Comparison of ENCODE assay signal across 1 cellular context in genomic region chr5:132788508-132788907, GRCh38.
TF ChIP-seq lines count a peak whose summit lies in the region.

No MANE protein-coding gene starts in this region.

TF ChIP-seq in K562, 482 proteins besides CTCF, POLR2A, EP300 and RAD21 (continues in another document):
- TF ChIP-seq EHMT2 (IDR thresholded peaks at IDR 0.05) (no peak), NR2C1 (IDR thresholded peaks at IDR 0.05) (peak; percentile 26; the same call in 1 of the 2 replicates), NR2C1 (tag; IDR thresholded peaks at IDR 0.05) (peak; percentile 16; the same call in 1 of the 2 replicates), SOX6 (IDR thresholded peaks at IDR 0.05) (peak; percentile 74), PPARD (CRISPR knock-in tag; IDR thresholded peaks at IDR 0.05) (no peak), CBX1 (IDR thresholded peaks at IDR 0.05; ENCODE audit: low read depth) (no peak), EGR1 (conservative IDR thresholded peaks at IDR 0.05) (0 out of 2 replicates have a peak, but pooled peaks have one; percentile 4), PBX2 (CRISPR knock-in tag; IDR thresholded peaks at IDR 0.05; ENCODE audit: low read depth) (no peak), PBX2 (tag; conservative IDR thresholded peaks at IDR 0.05; ENCODE audit: low read depth) (peak; percentile 86), HOXB6 (CRISPR knock-in tag; IDR thresholded peaks at IDR 0.05; ENCODE audit: borderline replicate concordance) (no peak), SREBF2 (CRISPR knock-in tag; IDR thresholded peaks at IDR 0.05) (no peak), ZNF212 (CRISPR knock-in tag; IDR thresholded peaks at IDR 0.05) (no peak), MYC (IDR thresholded peaks at IDR 0.05; ENCODE audit: low read depth, low read length) (0 out of 2 replicates have a peak, but pooled peaks have one; percentile 8), MYC (CRISPR knock-in tag; IDR thresholded peaks at IDR 0.05; ENCODE audit: borderline replicate concordance, low read depth) (no peak), ZNF436 (CRISPR knock-in tag; IDR thresholded peaks at IDR 0.05) (no peak), HMBOX1 (IDR thresholded peaks at IDR 0.05) (peak; percentile 66; the same call in 1 of the 2 replicates), NFXL1 (CRISPR knock-in tag; IDR thresholded peaks at IDR 0.05) (no peak), RHOXF2B (CRISPR knock-in tag; conservative IDR thresholded peaks at IDR 0.05) (no peak), KAT7 (CRISPR knock-in tag; IDR thresholded peaks at IDR 0.05; ENCODE audit: borderline replicate concordance) (no peak), ZNF146 (CRISPR knock-in tag; IDR thresholded peaks at IDR 0.05; ENCODE audit: unreplicated experiment) (no peak), CHD2 (IDR thresholded peaks at IDR 0.05; ENCODE audit: low read depth, low read length) (no peak), HDAC2 (IDR thresholded peaks at IDR 0.05) (no peak), TCF3 (CRISPR knock-in tag; IDR thresholded peaks at IDR 0.05) (peak; percentile 68; the same call in 1 of the 2 replicates), SMARCA4 (IDR thresholded peaks at IDR 0.05) (peak; percentile 78), PCBP2 (IDR thresholded peaks at IDR 0.05; ENCODE audit: low read depth, low read length, poor library complexity, severe bottlenecking) (no peak), NFE2 (IDR thresholded peaks at IDR 0.05; ENCODE audit: low read depth) (no peak), ZNF707 (CRISPR knock-in tag; conservative IDR thresholded peaks at IDR 0.05) (no peak), CHD1 (IDR thresholded peaks at IDR 0.05; ENCODE audit: low read length) (no peak), ZZZ3 (IDR thresholded peaks at IDR 0.05) (no peak), SMAD2 (IDR thresholded peaks at IDR 0.05; ENCODE audit: low read depth, low read length) (no peak), ZNF140 (CRISPR knock-in tag; IDR thresholded peaks at IDR 0.05) (no peak), ZNF655 (CRISPR knock-in tag; IDR thresholded peaks at IDR 0.05) (no peak), MTA1 (IDR thresholded peaks at IDR 0.05; ENCODE audit: borderline replicate concordance) (no peak), KLF13 (tag; IDR thresholded peaks at IDR 0.05; ENCODE audit: borderline replicate concordance, low read depth) (no peak), SIRT6 (IDR thresholded peaks at IDR 0.05; ENCODE audit: low read depth, low read length) (no peak), GTF2E2 (tag; IDR thresholded peaks at IDR 0.05) (no peak), ZC3H8 (IDR thresholded peaks at IDR 0.05) (no peak), ZNF76 (CRISPR knock-in tag; IDR thresholded peaks at IDR 0.05; ENCODE audit: borderline replicate concordance) (no peak), ELF4 (CRISPR knock-in tag; IDR thresholded peaks at IDR 0.05) (no peak), E2F3 (CRISPR knock-in tag; IDR thresholded peaks at IDR 0.05) (no peak), NRF1 (conservative IDR thresholded peaks at IDR 0.05 in 1 of 2, IDR thresholded peaks at IDR 0.05 in 1 of 2) (0 out of 4 replicates have a peak, but pooled peaks of 1 of the 2 experiments have one; percentile 14), JUNB (CRISPR knock-in tag; conservative IDR thresholded peaks at IDR 0.05) (no peak), ZNF584 (CRISPR knock-in tag; IDR thresholded peaks at IDR 0.05; ENCODE audit: low read depth) (no peak), HNRNPUL1 (IDR thresholded peaks at IDR 0.05; ENCODE audit: low read length) (no peak), ZNF280B (CRISPR knock-in tag; IDR thresholded peaks at IDR 0.05) (no peak), MTA3 (IDR thresholded peaks at IDR 0.05; ENCODE audit: borderline replicate concordance) (no peak), ZFX (CRISPR knock-in tag; IDR thresholded peaks at IDR 0.05) (peak; percentile 70), MBD2 (IDR thresholded peaks at IDR 0.05; ENCODE audit: borderline replicate concordance, low read depth) (0 out of 2 replicates have a peak, but pooled peaks have one; percentile 15), PURB (CRISPR knock-in tag; IDR thresholded peaks at IDR 0.05; ENCODE audit: low read depth) (no peak), NR0B1 (IDR thresholded peaks at IDR 0.05; ENCODE audit: partially characterized antibody) (no peak), RBM22 (IDR thresholded peaks at IDR 0.05; ENCODE audit: low read depth, low read length, poor library complexity, severe bottlenecking) (no peak), MCM7 (IDR thresholded peaks at IDR 0.05) (no peak), SMAD4 (CRISPR knock-in tag; conservative IDR thresholded peaks at IDR 0.05) (peak; percentile 76), ZNF431 (CRISPR knock-in tag; IDR thresholded peaks at IDR 0.05) (no peak), NFIC (IDR thresholded peaks at IDR 0.05) (peak; percentile 16; the same call in 1 of the 2 replicates), SLC30A9 (CRISPR knock-in tag; IDR thresholded peaks at IDR 0.05) (no peak), ZNF12 (CRISPR knock-in tag; IDR thresholded peaks at IDR 0.05) (no peak), IRF2 (CRISPR knock-in tag; IDR thresholded peaks at IDR 0.05) (no peak), KLF16 (IDR thresholded peaks at IDR 0.05) (0 out of 2 replicates have a peak, but pooled peaks have one; percentile 13), TRIM28 (IDR thresholded peaks at IDR 0.05) (no peak)
- TF ChIP-seq, protein P1, sequence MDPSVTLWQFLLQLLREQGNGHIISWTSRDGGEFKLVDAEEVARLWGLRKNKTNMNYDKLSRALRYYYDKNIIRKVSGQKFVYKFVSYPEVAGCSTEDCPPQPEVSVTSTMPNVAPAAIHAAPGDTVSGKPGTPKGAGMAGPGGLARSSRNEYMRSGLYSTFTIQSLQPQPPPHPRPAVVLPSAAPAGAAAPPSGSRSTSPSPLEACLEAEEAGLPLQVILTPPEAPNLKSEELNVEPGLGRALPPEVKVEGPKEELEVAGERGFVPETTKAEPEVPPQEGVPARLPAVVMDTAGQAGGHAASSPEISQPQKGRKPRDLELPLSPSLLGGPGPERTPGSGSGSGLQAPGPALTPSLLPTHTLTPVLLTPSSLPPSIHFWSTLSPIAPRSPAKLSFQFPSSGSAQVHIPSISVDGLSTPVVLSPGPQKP (CRISPR knock-in tag; IDR thresholded peaks at IDR 0.05) = no peak
- TF ChIP-seq, protein P2, sequence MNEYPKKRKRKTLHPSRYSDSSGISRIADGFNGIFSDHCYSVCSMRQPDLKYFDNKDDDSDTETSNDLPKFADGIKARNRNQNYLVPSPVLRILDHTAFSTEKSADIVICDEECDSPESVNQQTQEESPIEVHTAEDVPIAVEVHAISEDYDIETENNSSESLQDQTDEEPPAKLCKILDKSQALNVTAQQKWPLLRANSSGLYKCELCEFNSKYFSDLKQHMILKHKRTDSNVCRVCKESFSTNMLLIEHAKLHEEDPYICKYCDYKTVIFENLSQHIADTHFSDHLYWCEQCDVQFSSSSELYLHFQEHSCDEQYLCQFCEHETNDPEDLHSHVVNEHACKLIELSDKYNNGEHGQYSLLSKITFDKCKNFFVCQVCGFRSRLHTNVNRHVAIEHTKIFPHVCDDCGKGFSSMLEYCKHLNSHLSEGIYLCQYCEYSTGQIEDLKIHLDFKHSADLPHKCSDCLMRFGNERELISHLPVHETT (CRISPR knock-in tag; conservative IDR thresholded peaks at IDR 0.05 in 1 of 2, IDR thresholded peaks at IDR 0.05 in 1 of 2) = peak in 1 of 2 experiments; percentile 44; a peak in 1 of 4 replicates
- TF ChIP-seq, protein P3, sequence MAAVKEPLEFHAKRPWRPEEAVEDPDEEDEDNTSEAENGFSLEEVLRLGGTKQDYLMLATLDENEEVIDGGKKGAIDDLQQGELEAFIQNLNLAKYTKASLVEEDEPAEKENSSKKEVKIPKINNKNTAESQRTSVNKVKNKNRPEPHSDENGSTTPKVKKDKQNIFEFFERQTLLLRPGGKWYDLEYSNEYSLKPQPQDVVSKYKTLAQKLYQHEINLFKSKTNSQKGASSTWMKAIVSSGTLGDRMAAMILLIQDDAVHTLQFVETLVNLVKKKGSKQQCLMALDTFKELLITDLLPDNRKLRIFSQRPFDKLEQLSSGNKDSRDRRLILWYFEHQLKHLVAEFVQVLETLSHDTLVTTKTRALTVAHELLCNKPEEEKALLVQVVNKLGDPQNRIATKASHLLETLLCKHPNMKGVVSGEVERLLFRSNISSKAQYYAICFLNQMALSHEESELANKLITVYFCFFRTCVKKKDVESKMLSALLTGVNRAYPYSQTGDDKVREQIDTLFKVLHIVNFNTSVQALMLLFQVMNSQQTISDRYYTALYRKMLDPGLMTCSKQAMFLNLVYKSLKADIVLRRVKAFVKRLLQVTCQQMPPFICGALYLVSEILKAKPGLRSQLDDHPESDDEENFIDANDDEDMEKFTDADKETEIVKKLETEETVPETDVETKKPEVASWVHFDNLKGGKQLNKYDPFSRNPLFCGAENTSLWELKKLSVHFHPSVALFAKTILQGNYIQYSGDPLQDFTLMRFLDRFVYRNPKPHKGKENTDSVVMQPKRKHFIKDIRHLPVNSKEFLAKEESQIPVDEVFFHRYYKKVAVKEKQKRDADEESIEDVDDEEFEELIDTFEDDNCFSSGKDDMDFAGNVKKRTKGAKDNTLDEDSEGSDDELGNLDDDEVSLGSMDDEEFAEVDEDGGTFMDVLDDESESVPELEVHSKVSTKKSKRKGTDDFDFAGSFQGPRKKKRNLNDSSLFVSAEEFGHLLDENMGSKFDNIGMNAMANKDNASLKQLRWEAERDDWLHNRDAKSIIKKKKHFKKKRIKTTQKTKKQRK (IDR thresholded peaks at IDR 0.05; ENCODE audit: borderline replicate concordance, low read depth, low read length) = no peak
- TF ChIP-seq, protein P4, sequence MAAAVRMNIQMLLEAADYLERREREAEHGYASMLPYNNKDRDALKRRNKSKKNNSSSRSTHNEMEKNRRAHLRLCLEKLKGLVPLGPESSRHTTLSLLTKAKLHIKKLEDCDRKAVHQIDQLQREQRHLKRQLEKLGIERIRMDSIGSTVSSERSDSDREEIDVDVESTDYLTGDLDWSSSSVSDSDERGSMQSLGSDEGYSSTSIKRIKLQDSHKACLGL (CRISPR knock-in tag; IDR thresholded peaks at IDR 0.05; ENCODE audit: borderline replicate concordance, poor library complexity, severe bottlenecking) = no peak
- TF ChIP-seq, protein P5, sequence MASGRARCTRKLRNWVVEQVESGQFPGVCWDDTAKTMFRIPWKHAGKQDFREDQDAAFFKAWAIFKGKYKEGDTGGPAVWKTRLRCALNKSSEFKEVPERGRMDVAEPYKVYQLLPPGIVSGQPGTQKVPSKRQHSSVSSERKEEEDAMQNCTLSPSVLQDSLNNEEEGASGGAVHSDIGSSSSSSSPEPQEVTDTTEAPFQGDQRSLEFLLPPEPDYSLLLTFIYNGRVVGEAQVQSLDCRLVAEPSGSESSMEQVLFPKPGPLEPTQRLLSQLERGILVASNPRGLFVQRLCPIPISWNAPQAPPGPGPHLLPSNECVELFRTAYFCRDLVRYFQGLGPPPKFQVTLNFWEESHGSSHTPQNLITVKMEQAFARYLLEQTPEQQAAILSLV (tag; IDR thresholded peaks at IDR 0.05) = no peak
